In the genomic region with DNA sequence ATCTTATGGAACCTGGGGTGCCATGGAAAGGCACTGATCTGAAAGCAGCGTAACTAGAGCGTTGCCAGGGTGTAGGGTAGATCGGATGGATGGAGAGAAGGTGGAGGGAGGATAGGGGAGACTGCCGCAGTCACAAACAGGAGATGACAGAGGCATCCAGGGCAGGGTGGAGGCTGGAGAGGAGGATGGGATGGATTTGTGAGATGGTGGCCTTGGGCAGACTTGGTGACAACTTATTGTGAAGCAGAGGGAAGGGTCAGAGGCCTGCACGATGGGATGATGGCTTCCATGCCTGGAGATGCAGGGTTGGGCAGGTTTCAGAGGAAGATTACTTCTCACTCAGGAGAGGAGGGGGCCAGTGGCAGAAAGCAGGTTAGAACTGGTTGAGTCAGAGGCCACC, we compare ENCODE assay signal across 16 cellular contexts. TPM values are rescaled to one million over a fixed set of nuclear protein-coding genes. Genes with fewer than 3 reads are reported as not detected.
A peak's percentile ranks its signal among the peaks of the same experiment; 100 is the strongest.
DNase-seq lines count a peak whose midpoint lies in the region; ATAC-seq and TF ChIP-seq lines count a peak whose summit lies in the region.
"Had no signal": no experiment of that assay in that cellular context is flagged by ENCODE, and none has a peak within 500 bp of the region (broad histone marks: within the 10 kb centered on the region; RNA-seq: fewer than 3 reads in every experiment).

No MANE protein-coding gene starts in this region.

- no peaks in the 10 kb centered on the region for H3K36me3 Mint-ChIP-seq in activated T-cell treated with anti-CD3 and anti-CD28 coated beads, Interleukin-2, amount 50 U/mL, for 4 hours (ENCODE audit: insufficient read depth)
- H3K36me3 Mint-ChIP-seq in activated B cell treated with CpG ODN at 0.5 μM for 24 hours (ENCODE audit: low read depth), result peaks cover 8% of the 10 kb centered on the region
- H3K36me3 Mint-ChIP-seq in stimulated activated memory B cell treated with anti-CD40 and anti-IgM and Interleukin-4, amounts not matched to agents 10 μg/mL and 1 μg/mL and 100 μg/mL, for 72 hours, result no peaks in the 10 kb centered on the region

- no peak for TF ChIP-seq EP300 in upper lobe of left lung (IDR thresholded peaks at IDR 0.05)

- no peak for DNase-seq in activated T-cell treated with anti-CD3 and anti-CD28 coated beads, Interleukin-2, amount 50 U/mL, for 4 hours
- DNase-seq in activated T-cell treated with anti-CD3 and anti-CD28 coated beads for 4 hours (no peak), activated B cell treated with CpG ODN at 0.5 μM for 24 hours (no peak), mesenteric fat pad (ENCODE audit: low spot score) (peak; percentile 78), upper lobe of left lung (no peak), NCI-H1105 treated with DMSO at 0.1 percent for 48 hours (lab: John Stamatoyannopoulos, UW) (no peak), aorta (no peak)
- DNase-seq: ACHN; activated T-cell treated with anti-CD3 and anti-CD28 coated beads, Interleukin-2, amount 50 U/mL, for 48 hours; esophagus squamous epithelium; left ventricle myocardium superior; NCI-H226; nephron progenitor cell; stimulated activated naive B cell treated with anti-CD40 and anti-IgM and Interleukin-4, amounts not matched to agents 10 μg/mL and 1 μg/mL and 100 μg/mL, for 72 hours; transverse colon had no signal

- TF ChIP-seq CTCF in activated B cell treated with CpG ODN at 0.5 μM for 24 hours (IDR thresholded peaks at IDR 0.05) (no peak), upper lobe of left lung (IDR thresholded peaks at IDR 0.05) (no peak)

- H3K27me3 ChIP-seq in upper lobe of left lung (no peaks in the 10 kb centered on the region), aorta (ENCODE audit: control insufficient read depth in 1 of 2, insufficient read depth in 2 of 2, low read length in 1 of 2) (no peaks in the 10 kb centered on the region)
- H3K27me3 ChIP-seq: transverse colon had no signal

- no peak for TF ChIP-seq POLR2A in upper lobe of left lung (IDR thresholded peaks at IDR 0.05)

- H3K4me3 ChIP-seq in upper lobe of left lung (peak overlapping the region in 1 of 4 donors; percentile 94), aorta (ENCODE audit: low read length in 2 of 2) (no peak overlapping the region)
- H3K4me3 ChIP-seq: esophagus squamous epithelium, transverse colon had no signal

- no peaks in the 10 kb centered on the region for H3K9me3 ChIP-seq in upper lobe of left lung
- H3K9me3 ChIP-seq in aorta (ENCODE audit: control insufficient read depth, low read length), result no peaks in the 10 kb centered on the region
- H3K9me3 ChIP-seq: esophagus squamous epithelium, transverse colon had no signal

- intact Hi-C loops in activated B cell treated with CpG ODN at 0.5 μM for 24 hours (cut with micrococcal nuclease) (no loop called here), aorta (cut with DNase I) (no loop called here)

- H3K36me3 ChIP-seq in upper lobe of left lung (no peaks in the 10 kb centered on the region), aorta (ENCODE audit: control insufficient read depth in 1 of 2, insufficient read depth in 2 of 2, low read length in 1 of 2) (no peaks in the 10 kb centered on the region)
- H3K36me3 ChIP-seq: esophagus squamous epithelium, transverse colon had no signal

- H3K27me3 Mint-ChIP-seq in activated T-cell treated with anti-CD3 and anti-CD28 coated beads, Interleukin-2, amount 50 U/mL, for 4 hours (ENCODE audit: low read depth), result no peaks in the 10 kb centered on the region
- no peaks in the 10 kb centered on the region for H3K27me3 Mint-ChIP-seq in activated B cell treated with CpG ODN at 0.5 μM for 24 hours
- H3K27me3 Mint-ChIP-seq in stimulated activated memory B cell treated with anti-CD40 and anti-IgM and Interleukin-4, amounts not matched to agents 10 μg/mL and 1 μg/mL and 100 μg/mL, for 72 hours, result no peaks in the 10 kb centered on the region

- POLR2A ChIA-PET in activated B cell treated with CpG ODN at 0.5 μM for 24 hours (lab: Charles Lee), result interaction anchor here (0.9 to 4.6 kb wide), 2 partner anchors 12 to 52 kb away, joined by 4 to 33 read pairs; partner anchors contain the start of gene CLTA

- H3K4me1 Mint-ChIP-seq in activated T-cell treated with anti-CD3 and anti-CD28 coated beads, Interleukin-2, amount 50 U/mL, for 4 hours (ENCODE audit: low read depth), result peaks cover 76% of the 10 kb centered on the region
- peaks cover 78% of the 10 kb centered on the region for H3K4me1 Mint-ChIP-seq in activated B cell treated with CpG ODN at 0.5 μM for 24 hours
- H3K4me1 Mint-ChIP-seq in stimulated activated memory B cell treated with anti-CD40 and anti-IgM and Interleukin-4, amounts not matched to agents 10 μg/mL and 1 μg/mL and 100 μg/mL, for 72 hours, result peaks cover 79% of the 10 kb centered on the region

- CTCF ChIA-PET in activated B cell treated with CpG ODN at 0.5 μM for 24 hours (lab: Charles Lee), result interaction anchor here (0.6 to 0.9 kb wide), 2 partner anchors 35 to 109 kb away, joined by 3 read pairs; no protein-coding TSS in a partner anchor

- H3K4me1 ChIP-seq in upper lobe of left lung (peaks cover 51 to 80% (median 58%) of the 10 kb centered on the region in 4 donors), aorta (ENCODE audit: control insufficient read depth in 1 of 2, insufficient read depth in 2 of 2, low read length in 2 of 2) (no peaks in the 10 kb centered on the region)

- H3K4me3 Mint-ChIP-seq in activated T-cell treated with anti-CD3 and anti-CD28 coated beads, Interleukin-2, amount 50 U/mL, for 4 hours, result peak overlapping the region; percentile 7
- no peak overlapping the region for H3K4me3 Mint-ChIP-seq in activated B cell treated with CpG ODN at 0.5 μM for 24 hours
- H3K4me3 Mint-ChIP-seq in stimulated activated memory B cell treated with anti-CD40 and anti-IgM and Interleukin-4, amounts not matched to agents 10 μg/mL and 1 μg/mL and 100 μg/mL, for 72 hours, result no peak overlapping the region
- H3K4me3 Mint-ChIP-seq: nephron progenitor cell; stimulated activated naive B cell treated with anti-CD40 and anti-IgM and Interleukin-4, amounts not matched to agents 10 μg/mL and 1 μg/mL and 100 μg/mL, for 72 hours had no signal

- WGBS in upper lobe of left lung, 2 donors, result 95% methylated on average over 5 of the region's 5 CpGs
- 92% methylated on average over 5 of the region's 5 CpGs for WGBS in aorta, 2 donors

- no peak for ATAC-seq in activated T-cell treated with anti-CD3 and anti-CD28 coated beads, Interleukin-2, amount 50 U/mL, for 4 hours
- ATAC-seq in activated B cell treated with CpG ODN at 0.5 μM for 24 hours (ENCODE audit: low read depth) (no peak), upper lobe of left lung (ENCODE audit: low FRiP score in 2 of 2) (no peak), aorta (ENCODE audit: low FRiP score) (no peak)
- no peak for ATAC-seq in stimulated activated memory B cell treated with anti-CD40 and anti-IgM and Interleukin-4, amounts not matched to agents 10 μg/mL and 1 μg/mL and 100 μg/mL, for 72 hours
- ATAC-seq: left ventricle myocardium superior; stimulated activated naive B cell treated with anti-CD40 and anti-IgM and Interleukin-4, amounts not matched to agents 10 μg/mL and 1 μg/mL and 100 μg/mL, for 72 hours had no signal

- H3K27ac ChIP-seq in upper lobe of left lung (peak overlapping the region in 1 of 4 donors; percentile 94), aorta (ENCODE audit: low read depth in 1 of 2, low read length in 2 of 2) (no peak overlapping the region)

- H3K9me3 Mint-ChIP-seq in activated T-cell treated with anti-CD3 and anti-CD28 coated beads, Interleukin-2, amount 50 U/mL, for 4 hours, result no peaks in the 10 kb centered on the region
- H3K9me3 Mint-ChIP-seq in activated B cell treated with CpG ODN at 0.5 μM for 24 hours, result no peaks in the 10 kb centered on the region
- H3K9me3 Mint-ChIP-seq in stimulated activated memory B cell treated with anti-CD40 and anti-IgM and Interleukin-4, amounts not matched to agents 10 μg/mL and 1 μg/mL and 100 μg/mL, for 72 hours, result no peaks in the 10 kb centered on the region
- H3K9me3 Mint-ChIP-seq: nephron progenitor cell; stimulated activated naive B cell treated with anti-CD40 and anti-IgM and Interleukin-4, amounts not matched to agents 10 μg/mL and 1 μg/mL and 100 μg/mL, for 72 hours had no signal

- H3K27ac Mint-ChIP-seq in activated B cell treated with CpG ODN at 0.5 μM for 24 hours, result peak overlapping the region; percentile 30
- peak overlapping the region; percentile 63 for H3K27ac Mint-ChIP-seq in stimulated activated memory B cell treated with anti-CD40 and anti-IgM and Interleukin-4, amounts not matched to agents 10 μg/mL and 1 μg/mL and 100 μg/mL, for 72 hours
- H3K27ac Mint-ChIP-seq: nephron progenitor cell had no signal

RNA-seq across cellular contexts. Expression of gene GLIPR2, which starts 2.4 kb away (rescaled TPM):
- total RNA-seq in activated T-cell treated with anti-CD3 and anti-CD28 coated beads, Interleukin-2, amount 50 U/mL, for 4 hours, result 1 to 10 TPM; 5.3 to 7.6 (median 6.1) TPM
- total RNA-seq in activated B cell treated with CpG ODN at 0.5 μM for 24 hours (13.6 and 14.3 TPM in 2 replicates), mesenteric fat pad (81.7 TPM), upper lobe of left lung (100 to 1,000 TPM in 1 of 6 donors, 10 to 100 TPM in 5; 39.6 to 131 (median 66.0) TPM), aorta (10 to 100 TPM; 34.0 to 35.8 TPM)
- 10 to 100 TPM; 26.9 to 56.5 TPM for polyA plus RNA-seq in aorta

RNA-seq across cellular contexts. Expression of gene CCIN, which starts 30.3 kb away (rescaled TPM):
- total RNA-seq in activated T-cell treated with anti-CD3 and anti-CD28 coated beads, Interleukin-2, amount 50 U/mL, for 4 hours, result not detected
- not detected in 2 replicates for total RNA-seq in activated B cell treated with CpG ODN at 0.5 μM for 24 hours
- 0.87 TPM for total RNA-seq in mesenteric fat pad
- 1 to 10 TPM in 1 of 6 donors, under 1 TPM in 4, not detected in 1; 0.30 to 1.4 (median 0.49) TPM for total RNA-seq in upper lobe of left lung
- total RNA-seq in aorta, result under 1 TPM; 0.68 to 0.99 TPM
- under 1 TPM; 0.18 to 0.63 TPM for polyA plus RNA-seq in aorta
- total RNA-seq: transverse colon had no signal

RNA-seq across cellular contexts. Expression of gene CLTA, which starts 51.8 kb away (rescaled TPM):
- total RNA-seq in activated T-cell treated with anti-CD3 and anti-CD28 coated beads, Interleukin-2, amount 50 U/mL, for 4 hours, result 100 to 1,000 TPM; 182 to 195 (median 183) TPM
- 104 and 115 TPM in 2 replicates for total RNA-seq in activated B cell treated with CpG ODN at 0.5 μM for 24 hours
- 190 TPM for total RNA-seq in mesenteric fat pad
- 100 to 1,000 TPM; 120 to 218 (median 192) TPM for total RNA-seq in upper lobe of left lung
- total RNA-seq in aorta, result 100 to 1,000 TPM; 117 to 118 TPM
- 100 to 1,000 TPM; 164 to 191 TPM for polyA plus RNA-seq in aorta
